Comparison of ENCODE assay signal across 14 cellular contexts in genomic region chr1:223755432-223755792, GRCh38. TPM values are rescaled to one million over a fixed set of nuclear protein-coding genes. Genes with fewer than 3 reads are reported as not detected.
DNase-seq lines count a peak whose midpoint lies in the region; ATAC-seq and TF ChIP-seq lines count a peak whose summit lies in the region.
"Had no signal": no experiment of that assay in that cellular context is flagged by ENCODE, and none has a peak within 500 bp of the region (broad histone marks: within the 10 kb centered on the region; RNA-seq: fewer than 3 reads in every experiment).

No MANE protein-coding gene starts in this region.

- no peaks in the 10 kb centered on the region for H3K9me3 ChIP-seq in spleen
- no peaks in the 10 kb centered on the region for H3K9me3 ChIP-seq in CD8-positive, alpha-beta T cell (ENCODE audit: low read length)
- H3K9me3 ChIP-seq: HAP-1 had no signal

- H3K4me3 ChIP-seq in dorsolateral prefrontal cortex (no peak overlapping the region), spleen (no peak overlapping the region)
- no peak overlapping the region for H3K4me3 ChIP-seq in CD8-positive, alpha-beta T cell (ENCODE audit: low read depth, low read length)
- H3K4me3 ChIP-seq: HAP-1 had no signal

- CTCF ChIA-PET in CD8-positive, alpha-beta T cell (lab: Charles Lee) = interaction anchor here (1.1 kb wide), 1 partner anchor 9 kb away, joined by 3 read pairs; no protein-coding TSS in a partner anchor

- H3K27ac ChIP-seq in angular gyrus (ENCODE audit: low read depth, low read length) (peak overlapping the region; percentile 86), dorsolateral prefrontal cortex (peak overlapping the region; percentile 51 to 96 (median 87)), spleen (no peak overlapping the region)
- no peak overlapping the region for H3K27ac ChIP-seq in CD8-positive, alpha-beta T cell (ENCODE audit: low read depth, low read length)

- TF ChIP-seq POLR2A in spleen (IDR thresholded peaks at IDR 0.05) = no peak

- intact Hi-C loops in dorsolateral prefrontal cortex (cut with DNase I) (loop anchor here (5.0 kb wide), 1 partner anchor 92 kb away; the partner anchor contains the start of gene TP53BP2 (in 2 of the 2)), spleen (cut with DNase I; ENCODE audit: low total_unique reads) (no loop called here)
- intact Hi-C loops in CD8-positive, alpha-beta T cell (cut with DNase I, micrococcal nuclease) = no loop called here

- no peaks in the 10 kb centered on the region for H3K4me1 Mint-ChIP-seq in HFFc6 (ENCODE audit: low read depth)
- no peaks in the 10 kb centered on the region for H3K4me1 Mint-ChIP-seq in CD8-positive, alpha-beta T cell (ENCODE audit: low read depth)
- H3K4me1 Mint-ChIP-seq: B cell had no signal

- no peak for DNase-seq in HFFc6
- DNase-seq in dorsolateral prefrontal cortex = no peak
- peak; percentile 61 for DNase-seq in spleen
- DNase-seq in NCI-H2171 treated with DMSO at 0.1 percent for 48 hours (lab: John Stamatoyannopoulos, UW) = no peak
- no peak for DNase-seq in CD8-positive, alpha-beta T cell
- DNase-seq: CD4-positive, alpha-beta memory T cell; COR-L47; DND-41; GDM1 had no signal

- no peak overlapping the region for H3K4me3 Mint-ChIP-seq in HFFc6
- no peak overlapping the region for H3K4me3 Mint-ChIP-seq in CD8-positive, alpha-beta T cell
- H3K4me3 Mint-ChIP-seq: B cell; CD4-positive, alpha-beta memory T cell had no signal

- H3K27ac Mint-ChIP-seq in HFFc6 = peak overlapping the region; percentile 26; the same call in 1 of the 2 replicates
- no peak overlapping the region for H3K27ac Mint-ChIP-seq in CD8-positive, alpha-beta T cell
- H3K27ac Mint-ChIP-seq: B cell had no signal

- peaks cover 6% of the 10 kb centered on the region for H3K27me3 Mint-ChIP-seq in HFFc6 (ENCODE audit: insufficient read depth)
- H3K27me3 Mint-ChIP-seq in CD8-positive, alpha-beta T cell (ENCODE audit: low read depth) = no peaks in the 10 kb centered on the region
- H3K27me3 Mint-ChIP-seq: B cell; CD4-positive, alpha-beta memory T cell had no signal

- POLR2A ChIA-PET in CD8-positive, alpha-beta T cell (lab: Charles Lee) = no interaction called here

- no peaks in the 10 kb centered on the region for H3K4me1 ChIP-seq in spleen
- no peaks in the 10 kb centered on the region for H3K4me1 ChIP-seq in CD8-positive, alpha-beta T cell (ENCODE audit: insufficient read depth, low read length)
- H3K4me1 ChIP-seq: HAP-1 had no signal

- TF ChIP-seq CTCF in HFFc6 (IDR thresholded peaks at IDR 0.05) = no peak
- TF ChIP-seq CTCF in dorsolateral prefrontal cortex (IDR thresholded peaks at IDR 0.05 in 54 of 56, conservative IDR thresholded peaks at IDR 0.05 in 2 of 56; ENCODE audit: low read depth in 1 of 56, partially characterized antibody in 56 of 56) = no peak
- no peak for TF ChIP-seq CTCF in spleen (IDR thresholded peaks at IDR 0.05 in 8 of 11, conservative IDR thresholded peaks at IDR 0.05 in 3 of 11)
- no peak for TF ChIP-seq CTCF in CD8-positive, alpha-beta T cell (IDR thresholded peaks at IDR 0.05)

- peaks cover 0 to 100% (median 94%) of the 10 kb centered on the region in 6 donors for H3K36me3 ChIP-seq in spleen
- peaks cover 63% of the 10 kb centered on the region for H3K36me3 ChIP-seq in CD8-positive, alpha-beta T cell (ENCODE audit: insufficient read depth, low read length)

- 86 to 94% (median 93%) methylated on average over 7 to 9 of the region's 9 CpGs for WGBS in spleen, 5 donors

- H3K36me3 Mint-ChIP-seq in HFFc6 (ENCODE audit: low read depth) = peaks cover 50% of the 10 kb centered on the region
- peaks cover 96% of the 10 kb centered on the region for H3K36me3 Mint-ChIP-seq in CD8-positive, alpha-beta T cell

- no peaks in the 10 kb centered on the region for H3K9me3 Mint-ChIP-seq in HFFc6
- no peaks in the 10 kb centered on the region for H3K9me3 Mint-ChIP-seq in CD8-positive, alpha-beta T cell

- ATAC-seq in GM18519 (IDR thresholded peaks at IDR 0.05; ENCODE audit: low FRiP score, unreplicated experiment) = no peak
- ATAC-seq in CD8-positive, alpha-beta T cell = no peak
- no peak for ATAC-seq in GM21528 (IDR thresholded peaks at IDR 0.05; ENCODE audit: low FRiP score, unreplicated experiment)

- H3K27me3 ChIP-seq in dorsolateral prefrontal cortex (no peaks in the 10 kb centered on the region), spleen (replicated peaks in 1 of 7) (no peaks in the 10 kb centered on the region)
- H3K27me3 ChIP-seq in CD8-positive, alpha-beta T cell (ENCODE audit: insufficient read depth, low read length) = no peaks in the 10 kb centered on the region

RNA-seq across cellular contexts. Expression of gene CAPN2, which starts 43.1 kb away (rescaled TPM):
- 100 to 1,000 TPM; 380 to 424 (median 413) TPM for total RNA-seq in HFFc6 (2021; fragmentation: NEBNext Ultra II Directional; extraction: Animal tissue kit (Norgen Biotek cat#: 25700))
- total RNA-seq in dorsolateral prefrontal cortex = 100 to 1,000 TPM in 66 of 120 experiments, 10 to 100 TPM in 54; 66.7 to 318 (median 103) TPM
- 100 to 1,000 TPM in 1 of 7 donors, 10 to 100 TPM in 6; 48.8 to 106 (median 88.8) TPM for total RNA-seq in spleen
- 10 to 100 TPM; 20.5 to 50.7 (median 35.7) TPM for polyA plus RNA-seq in spleen
- total RNA-seq in CD8-positive, alpha-beta T cell = 10 to 100 TPM; 83.0 to 84.7 TPM

Comparison
In these comparisons a context has a peak if more than half of its experiments do, and no peak if none do; other contexts are left out.
1. H3K27ac ChIP-seq: peak in angular gyrus (single experiment) and dorsolateral prefrontal cortex (59 of 59); none in spleen (0 of 8) and CD8-positive, alpha-beta T cell (single experiment).
2. intact Hi-C loops: an anchor here in dorsolateral prefrontal cortex (5.0 kb wide); none called in spleen and CD8-positive, alpha-beta T cell.